Comparison of ENCODE assay signal across 23 cellular contexts in genomic region chr18:51255694-51256093, GRCh38.
"Had no signal": no experiment of that assay in that cellular context is flagged by ENCODE, and none has a peak within 500 bp of the region (broad histone marks: within the 10 kb centered on the region; RNA-seq: fewer than 3 reads in every experiment).

No MANE protein-coding gene starts in this region.

- FAIRE-seq: small intestine had no signal

- ATAC-seq: activated CD4-positive, alpha-beta T cell treated with anti-CD3 and anti-CD28 coated beads for 36 hours; activated T-cell treated with anti-CD3 and anti-CD28 coated beads, Interleukin-2, amount 50 U/mL, for 4 hours; left cardiac atrium; right lobe of liver; stimulated activated memory B cell treated with anti-CD40 and anti-IgM and Interleukin-4, amounts not matched to agents 10 μg/mL and 1 μg/mL and 100 μg/mL, for 72 hours had no signal

- H3K27me3 ChIP-seq: breast epithelium, right lobe of liver, tibial nerve had no signal

- H3K9me3 ChIP-seq: breast epithelium, heart left ventricle, right lobe of liver, stomach, suprapubic skin, tibial nerve had no signal

- H3K4me3 ChIP-seq: breast epithelium, heart left ventricle, right lobe of liver, stomach, suprapubic skin, tibial nerve had no signal

- DNase-seq: activated B cell treated with CpG ODN at 0.5 μM for 24 hours; activated CD4-positive, alpha-beta T cell treated with anti-CD3 and anti-CD28 coated beads for 36 hours; activated CD4-positive, alpha-beta T cell treated with anti-CD3 and anti-CD28 coated beads, Interleukin-2, amount 50 U/mL, for 4 hours; activated CD8-positive, alpha-beta memory T cell treated with anti-CD3 and anti-CD28 coated beads for 24 hours; activated CD8-positive, alpha-beta memory T cell treated with anti-CD3 and anti-CD28 coated beads, Interleukin-2, amount 50 U/mL, for 48 hours; activated naive CD4-positive, alpha-beta T cell; activated T-cell treated with anti-CD3 and anti-CD28 coated beads, Interleukin-2, amount 50 U/mL, for 4 hours; amniotic stem cell; erythroblast; heart left ventricle; islet precursor cell; left cardiac atrium; naive B cell; nucleus accumbens; right lobe of liver; small intestine; stimulated activated CD4-positive, alpha-beta T cell treated with anti-CD3 and anti-CD28 coated beads, Interleukin-2, amount 100 ng/mL, for 24 hours; stomach; T-helper 9 cell had no signal

- H3K27ac ChIP-seq: breast epithelium, heart left ventricle, right lobe of liver, stomach, suprapubic skin, tibial nerve had no signal

- H3K36me3 ChIP-seq: breast epithelium, heart left ventricle, right lobe of liver, stomach, suprapubic skin, tibial nerve had no signal

- H3K4me1 ChIP-seq: breast epithelium, right lobe of liver, stomach, suprapubic skin, tibial nerve had no signal
